ENCODE assay signal across 24 cellular contexts in the genomic region with DNA sequence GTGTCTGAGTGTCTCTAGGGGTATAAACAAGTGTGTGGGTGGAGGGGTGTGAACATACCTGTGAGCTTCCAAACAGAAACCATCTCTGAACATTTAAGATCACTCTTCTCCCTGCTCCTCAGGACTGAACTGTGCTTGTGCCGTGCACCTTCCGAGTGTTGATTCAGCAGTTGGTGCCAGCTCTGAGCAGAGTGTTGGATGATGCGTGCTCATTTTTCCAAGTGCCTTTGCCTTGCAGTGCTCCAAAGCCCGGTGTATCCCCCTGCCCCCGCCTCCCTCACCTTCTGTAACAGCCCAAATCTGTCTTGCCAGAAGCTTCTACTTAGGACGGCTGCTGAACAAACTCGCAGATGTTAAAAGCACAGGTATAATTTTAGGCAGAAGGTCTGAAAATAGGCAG. TPM values are rescaled to one million over a fixed set of nuclear protein-coding genes. Genes with fewer than 3 reads are reported as not detected.
A peak's percentile ranks its signal among the peaks of the same experiment; 100 is the strongest.
DNase-seq lines count a peak whose midpoint lies in the region; ATAC-seq and TF ChIP-seq lines count a peak whose summit lies in the region.
"Had no signal": no experiment of that assay in that cellular context is flagged by ENCODE, and none has a peak within 500 bp of the region (broad histone marks: within the 10 kb centered on the region; RNA-seq: fewer than 3 reads in every experiment).

No MANE protein-coding gene starts in this region.

- TF ChIP-seq EP300 in gastroesophageal sphincter (IDR thresholded peaks at IDR 0.05): no peak

- peak overlapping the region in 1 of 2 donors; percentile 76 for H3K4me3 ChIP-seq in gastroesophageal sphincter
- H3K4me3 ChIP-seq: SJCRH30 had no signal

- no peak for TF ChIP-seq CTCF in gastroesophageal sphincter (IDR thresholded peaks at IDR 0.05)

- H3K27ac ChIP-seq in gastroesophageal sphincter: peak overlapping the region; percentile 8 to 93 (median 61)
- H3K27ac ChIP-seq: 22Rv1, C4-2B, HL-60, KMS-11, RWPE1, SJCRH30 had no signal

- H3K4me1 Mint-ChIP-seq in effector memory CD8-positive, alpha-beta T cell (ENCODE audit: low read depth in 2 of 2): peaks cover 0 to 2% of the 10 kb centered on the region in 2 donors
- peaks cover 3% of the 10 kb centered on the region for H3K4me1 Mint-ChIP-seq in activated CD4-positive, alpha-beta memory T cell treated with anti-CD3 and anti-CD28 coated beads for 36 hours (ENCODE audit: low read depth)

- POLR2A ChIA-PET in activated CD4-positive, alpha-beta memory T cell treated with anti-CD3 and anti-CD28 coated beads for 36 hours (lab: Charles Lee): no interaction called here

- no peak for TF ChIP-seq POLR2A in gastroesophageal sphincter (IDR thresholded peaks at IDR 0.05)

- no peaks in the 10 kb centered on the region for H3K9me3 ChIP-seq in gastroesophageal sphincter
- H3K9me3 ChIP-seq: SJCRH30 had no signal

- H3K27me3 Mint-ChIP-seq in effector memory CD8-positive, alpha-beta T cell: peaks cover 40 to 60% of the 10 kb centered on the region in 2 donors
- H3K27me3 Mint-ChIP-seq in activated CD4-positive, alpha-beta memory T cell treated with anti-CD3 and anti-CD28 coated beads for 36 hours: peaks cover 24% of the 10 kb centered on the region

- H3K36me3 ChIP-seq in gastroesophageal sphincter: no peaks in the 10 kb centered on the region
- H3K36me3 ChIP-seq: SJCRH30 had no signal

- no peak overlapping the region for H3K4me3 Mint-ChIP-seq in effector memory CD8-positive, alpha-beta T cell
- H3K4me3 Mint-ChIP-seq in activated CD4-positive, alpha-beta memory T cell treated with anti-CD3 and anti-CD28 coated beads for 36 hours: no peak overlapping the region

- ATAC-seq in gastroesophageal sphincter: peak; percentile 27
- no peak for ATAC-seq in effector memory CD8-positive, alpha-beta T cell (replicated peaks)
- ATAC-seq: PC-3 had no signal

- DNase-seq in DMS 273 (lab: John Stamatoyannopoulos, UW; ENCODE audit: unreplicated experiment) (peak; percentile 3), DMS 273 treated with DMSO at 0.1 percent for 48 hours (lab: John Stamatoyannopoulos, UW) (no peak), NCI-H187 treated with DMSO at 0.1 percent for 48 hours (lab: John Stamatoyannopoulos, UW) (peak; percentile 22), putamen (ENCODE audit: low spot score) (peak; percentile 45), NOMO-1 (lab: John Stamatoyannopoulos, UW; ENCODE audit: unreplicated experiment in 2 of 2) (no peak)
- no peak for DNase-seq in effector memory CD8-positive, alpha-beta T cell
- DNase-seq in activated CD4-positive, alpha-beta memory T cell treated with anti-CD3 and anti-CD28 coated beads for 36 hours: no peak
- DNase-seq: AML-193, DMS79 treated with DMSO at 0.1 percent for 48 hours, H7, MV-4-11, NCI-H146, NCI-H2081, NCI-H510A treated with DMSO at 0.1 percent for 48 hours, NCI-H774, PC-3, SJCRH30 had no signal

- H3K4me1 ChIP-seq in gastroesophageal sphincter: peaks cover 0 to 70% (median 3%) of the 10 kb centered on the region in 3 donors
- H3K4me1 ChIP-seq: SJCRH30 had no signal

- H3K27me3 ChIP-seq in gastroesophageal sphincter: peaks cover 16% of the 10 kb centered on the region
- H3K27me3 ChIP-seq: SJCRH30 had no signal

- intact Hi-C loops in activated CD4-positive, alpha-beta memory T cell treated with anti-CD3 and anti-CD28 coated beads for 36 hours (cut with micrococcal nuclease): no loop called here

- CTCF ChIA-PET in activated CD4-positive, alpha-beta memory T cell treated with anti-CD3 and anti-CD28 coated beads for 36 hours (lab: Charles Lee): no interaction called here

- no peaks in the 10 kb centered on the region for H3K36me3 Mint-ChIP-seq in effector memory CD8-positive, alpha-beta T cell (ENCODE audit: insufficient read depth)
- no peaks in the 10 kb centered on the region for H3K36me3 Mint-ChIP-seq in activated CD4-positive, alpha-beta memory T cell treated with anti-CD3 and anti-CD28 coated beads for 36 hours

- WGBS in gastroesophageal sphincter (ENCODE audit: low coverage in 1 of 2), 2 donors: 20 to 21% methylated on average over 3 to 5 of the region's 7 CpGs

- no peaks in the 10 kb centered on the region for H3K9me3 Mint-ChIP-seq in effector memory CD8-positive, alpha-beta T cell
- H3K9me3 Mint-ChIP-seq in activated CD4-positive, alpha-beta memory T cell treated with anti-CD3 and anti-CD28 coated beads for 36 hours: no peaks in the 10 kb centered on the region

- no peak overlapping the region for H3K27ac Mint-ChIP-seq in effector memory CD8-positive, alpha-beta T cell
- no peak overlapping the region for H3K27ac Mint-ChIP-seq in activated CD4-positive, alpha-beta memory T cell treated with anti-CD3 and anti-CD28 coated beads for 36 hours

RNA-seq across cellular contexts. Expression of gene WSCD2, which starts 4.4 kb away (rescaled TPM):
- total RNA-seq in gastroesophageal sphincter: 10 to 100 TPM in 3 of 4 donors, 1 to 10 TPM in 1; 5.0 to 86.1 (median 31.6) TPM
- not detected for total RNA-seq in activated CD4-positive, alpha-beta memory T cell treated with anti-CD3 and anti-CD28 coated beads for 36 hours
- total RNA-seq: HT1080, PC-3, SJCRH30 had no signal

Comparison
In these comparisons a context has a peak if more than half of its experiments do, and no peak if none do; other contexts are left out.
1. DNase-seq: peak in DMS 273 (single experiment), NCI-H187 treated with DMSO at 0.1 percent for 48 hours (single experiment) and putamen (single experiment); none in DMS 273 treated with DMSO at 0.1 percent for 48 hours (single experiment), NOMO-1 (0 of 2), effector memory CD8-positive, alpha-beta T cell (0 of 3) and activated CD4-positive, alpha-beta memory T cell treated with anti-CD3 and anti-CD28 coated beads for 36 hours (single experiment).
2. RNA of gene WSCD2, which starts 4.4 kb away (total RNA-seq): 5.0 to 86.1 TPM in gastroesophageal sphincter; not detected in activated CD4-positive, alpha-beta memory T cell treated with anti-CD3 and anti-CD28 coated beads for 36 hours; every median in the first group is over 4 times any median in the second.